ENCODE assay signal across 22 cellular contexts in the genomic region with DNA sequence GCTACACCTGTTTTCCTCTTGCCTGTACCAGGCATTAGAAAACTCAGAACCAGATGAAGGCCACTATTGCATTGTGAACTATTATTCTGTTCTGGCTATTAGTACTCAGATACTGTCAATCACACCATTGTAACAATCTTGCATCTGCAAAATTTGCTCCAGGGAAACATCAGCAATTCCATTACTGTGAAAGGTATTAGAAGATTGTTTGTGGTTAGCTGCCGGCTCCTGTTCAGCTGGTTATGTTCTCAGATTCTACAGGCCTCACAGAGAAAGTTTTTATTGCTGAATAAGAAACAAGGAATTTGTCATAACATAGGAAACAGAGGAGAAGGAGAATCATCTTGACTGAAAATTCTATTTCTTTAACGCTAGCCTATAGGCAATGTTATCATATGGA.
DNase-seq lines count a peak whose midpoint lies in the region; ATAC-seq and TF ChIP-seq lines count a peak whose summit lies in the region.
"Had no signal": no experiment of that assay in that cellular context is flagged by ENCODE, and none has a peak within 500 bp of the region (broad histone marks: within the 10 kb centered on the region; RNA-seq: fewer than 3 reads in every experiment).

No MANE protein-coding gene starts in this region.

- peaks cover 12% of the 10 kb centered on the region for H3K4me1 Mint-ChIP-seq in osteocyte (ENCODE audit: unreplicated experiment)
- H3K4me1 Mint-ChIP-seq: CD4-positive, alpha-beta memory T cell; IgD-negative memory B cell had no signal

- DNase-seq in AG10803 (ENCODE audit: low read depth) (peak; percentile 42), amniotic epithelial cell (ENCODE audit: low read depth) (peak; percentile 31), epithelial cell of esophagus (ENCODE audit: low read depth) (peak; percentile 13), osteocyte (ENCODE audit: extremely low spot score, unreplicated experiment) (no peak)
- DNase-seq in activated CD4-positive, alpha-beta T cell treated with anti-CD3 and anti-CD28 coated beads for 48 hours, result no peak
- DNase-seq: Caco-2; CD4-positive, alpha-beta memory T cell; DMS 273 treated with DMSO at 0.1 percent for 48 hours; DND-41; GDM1; MG63; NCI-H1417; NCI-H1694 treated with DMSO at 0.1 percent for 48 hours; NCI-H2081 treated with DMSO at 0.1 percent for 48 hours; NCI-H2171 treated with DMSO at 0.1 percent for 48 hours; NCI-H524 treated with DMSO at 0.1 percent for 48 hours; Peyer's patch had no signal

- ATAC-seq in GM21526 (IDR thresholded peaks at IDR 0.05; ENCODE audit: low FRiP score, unreplicated experiment) (no peak), HG02870 (IDR thresholded peaks at IDR 0.05; ENCODE audit: unreplicated experiment) (no peak)
- ATAC-seq: SK-N-SH treated with all-trans-retinoic acid at 6 μM for 48 hours had no signal

- H3K4me3 ChIP-seq in AG10803 (ENCODE audit: low read length) (no peak overlapping the region), epithelial cell of esophagus (ENCODE audit: low read length) (no peak overlapping the region)
- H3K4me3 ChIP-seq: BLaER1 treated with 17β-estradiol and CSF1 and Interleukin-3, amounts not matched to agents 10 nM and 100 nM; MG63; Peyer's patch had no signal

- H3K36me3 Mint-ChIP-seq in osteocyte (ENCODE audit: unreplicated experiment), result no peaks in the 10 kb centered on the region
- H3K36me3 Mint-ChIP-seq: CD4-positive, alpha-beta memory T cell; IgD-negative memory B cell had no signal

- no peak overlapping the region for H3K4me3 Mint-ChIP-seq in osteocyte (ENCODE audit: unreplicated experiment)
- H3K4me3 Mint-ChIP-seq: CD4-positive, alpha-beta memory T cell; IgD-negative memory B cell had no signal

- H3K27ac Mint-ChIP-seq in osteocyte (ENCODE audit: unreplicated experiment), result peak overlapping the region; percentile 0
- H3K27ac Mint-ChIP-seq: CD4-positive, alpha-beta memory T cell; IgD-negative memory B cell had no signal

- H3K9me3 Mint-ChIP-seq in osteocyte (ENCODE audit: unreplicated experiment), result peaks cover 14% of the 10 kb centered on the region

- peaks cover 14% of the 10 kb centered on the region for H3K27me3 Mint-ChIP-seq in osteocyte (ENCODE audit: unreplicated experiment)
- H3K27me3 Mint-ChIP-seq: CD4-positive, alpha-beta memory T cell; IgD-negative memory B cell had no signal

- TF ChIP-seq CTCF in AG10803 (conservative IDR thresholded peaks at IDR 0.05; ENCODE audit: low read length), result no peak
- TF ChIP-seq CTCF in epithelial cell of esophagus (IDR thresholded peaks at IDR 0.05; ENCODE audit: insufficient read depth, low read depth, low read length, missing control alignments), result no peak
- TF ChIP-seq CTCF in osteocyte (IDR thresholded peaks at IDR 0.05), result no peak

Comparison
In these comparisons a context has a peak if more than half of its experiments do, and no peak if none do; other contexts are left out.
1. DNase-seq: peak in AG10803 (single experiment), amniotic epithelial cell (single experiment) and epithelial cell of esophagus (single experiment); none in osteocyte (single experiment) and activated CD4-positive, alpha-beta T cell treated with anti-CD3 and anti-CD28 coated beads for 48 hours (single experiment).